In genomic region chr6:40352527-40353170, GRCh38 we compare ENCODE assay signal across 17 cellular contexts.
"Had no signal": no experiment of that assay in that cellular context is flagged by ENCODE, and none has a peak within 500 bp of the region (broad histone marks: within the 10 kb centered on the region; RNA-seq: fewer than 3 reads in every experiment).

No MANE protein-coding gene starts in this region.

- H3K9me3 ChIP-seq: adrenal gland, breast epithelium, gastroesophageal sphincter, heart left ventricle, neutrophil had no signal

- H3K27me3 ChIP-seq: adrenal gland, breast epithelium, neutrophil had no signal

- DNase-seq: activated CD4-positive, alpha-beta T cell treated with anti-CD3 and anti-CD28 coated beads for 36 hours; activated CD4-positive, alpha-beta T cell treated with anti-CD3 and anti-CD28 coated beads, Interleukin-2, amount 50 U/mL, for 48 hours; activated gamma-delta T cell treated with Interleukin-2 at 50 U/mL for 16 hours; activated T-cell treated with anti-CD3 and anti-CD28 coated beads for 4 hours; cerebellar nuclear complex; effector CD4-positive, alpha-beta T cell; naive thymus-derived CD8-positive, alpha-beta T cell; stimulated activated naive CD4-positive, alpha-beta T cell; T-helper 2 cell had no signal

- H3K36me3 ChIP-seq: adrenal gland, breast epithelium, gastroesophageal sphincter, heart left ventricle, neutrophil had no signal

- H3K4me3 ChIP-seq: adrenal gland, breast epithelium, gastroesophageal sphincter, heart left ventricle had no signal

- ATAC-seq: activated CD4-positive, alpha-beta T cell treated with anti-CD3 and anti-CD28 coated beads for 36 hours; activated naive CD4-positive, alpha-beta T cell treated with anti-CD3 and anti-CD28 coated beads, Interleukin-2, amount 50 U/mL, for 72 hours; esophagus mucosa; gastroesophageal sphincter; naive thymus-derived CD8-positive, alpha-beta T cell; WTC11 had no signal

- H3K4me1 ChIP-seq: adrenal gland, breast epithelium, gastroesophageal sphincter had no signal

- H3K27ac ChIP-seq: adrenal gland, breast epithelium, gastroesophageal sphincter, heart left ventricle, neutrophil had no signal
